Comparison of ENCODE assay signal across 14 cellular contexts in the genomic region with DNA sequence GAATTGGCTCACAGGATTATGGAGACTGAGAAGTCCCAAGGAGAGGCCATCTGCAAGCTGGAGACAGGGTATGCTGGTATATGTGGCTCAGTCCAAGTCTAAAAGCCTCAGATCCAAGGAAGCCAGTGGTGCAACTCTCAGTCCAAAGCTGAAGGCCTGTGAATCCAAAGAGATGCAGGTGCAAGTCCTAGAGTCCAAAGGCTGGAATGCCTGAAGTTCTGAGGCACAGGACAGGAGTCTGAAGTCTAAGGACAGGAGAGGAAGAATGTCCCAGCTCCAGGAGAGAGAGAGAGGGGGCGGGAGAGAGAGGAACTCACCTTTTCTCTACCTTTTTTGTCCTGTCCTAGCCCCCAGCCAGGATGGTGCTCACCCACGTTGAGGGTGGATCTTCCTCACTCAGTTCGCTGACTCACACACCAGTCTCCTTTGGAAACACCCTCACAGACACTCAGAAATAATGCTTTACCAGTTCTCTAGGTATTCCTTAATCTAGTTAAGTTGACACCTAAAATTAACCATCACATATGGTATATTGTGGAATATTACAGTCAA. TPM values are rescaled to one million over a fixed set of nuclear protein-coding genes. Genes with fewer than 3 reads are reported as not detected.
"Had no signal": no experiment of that assay in that cellular context is flagged by ENCODE, and none has a peak within 500 bp of the region (broad histone marks: within the 10 kb centered on the region; RNA-seq: fewer than 3 reads in every experiment).

No MANE protein-coding gene starts in this region.

- DNase-seq: activated CD4-positive, alpha-beta T cell treated with anti-CD3 and anti-CD28 coated beads, Interleukin-2, amount 10 ng/mL, durations not matched to agents 7 days and 5 days; activated CD8-positive, alpha-beta memory T cell treated with anti-CD3 and anti-CD28 coated beads for 24 hours; activated naive CD4-positive, alpha-beta T cell treated with Interleukin-2 at 50 U/mL for 16 hours; adrenal gland; body of pancreas; central memory CD4-positive, alpha-beta T cell; effector memory CD4-positive, alpha-beta T cell; naive thymus-derived CD4-positive, alpha-beta T cell; stimulated activated CD4-positive, alpha-beta T cell treated with anti-CD3 and anti-CD28 coated beads, Interleukin-12 subunit alpha, Interleukin-12 subunit beta, amount 100 ng/mL, for 4 hours; stimulated activated naive CD4-positive, alpha-beta T cell treated with Interleukin-2 at 50 U/mL for 16 hours; T-cell; T1000 had no signal

- H3K36me3 ChIP-seq: adrenal gland, neutrophil had no signal

- H3K9me3 ChIP-seq: adrenal gland, body of pancreas, neutrophil had no signal

- H3K4me3 ChIP-seq: adrenal gland, body of pancreas, lung had no signal

- H3K27me3 ChIP-seq: adrenal gland, body of pancreas, neutrophil had no signal

- H3K27ac ChIP-seq: body of pancreas, neutrophil had no signal

- H3K4me1 ChIP-seq: body of pancreas had no signal

RNA-seq across cellular contexts. Expression of a gene that starts 49.6 kb away (rescaled TPM):
- total RNA-seq: activated CD4-positive, alpha-beta T cell treated with anti-CD3 and anti-CD28 coated beads, Interleukin-2, amount 10 ng/mL, durations not matched to agents 7 days and 5 days; naive thymus-derived CD4-positive, alpha-beta T cell; T-cell had no signal
- polyA plus RNA-seq: naive thymus-derived CD4-positive, alpha-beta T cell had no signal
